Comparison of ENCODE assay signal across 8 cellular contexts in genomic region chr9:35162605-35163315, GRCh38. TPM values are rescaled to one million over a fixed set of nuclear protein-coding genes. Genes with fewer than 3 reads are reported as not detected.
A peak's percentile ranks its signal among the peaks of the same experiment; 100 is the strongest.
DNase-seq lines count a peak whose midpoint lies in the region; ATAC-seq and TF ChIP-seq lines count a peak whose summit lies in the region.

No MANE protein-coding gene starts in this region.

- H3K36me3 ChIP-seq in CD8-positive, alpha-beta memory T cell (ENCODE audit: insufficient read depth, low read length) = no peaks in the 10 kb centered on the region
- no peaks in the 10 kb centered on the region for H3K36me3 ChIP-seq in mucosa of stomach (ENCODE audit: control insufficient read depth, insufficient read depth, low read length)

- H3K4me3 Mint-ChIP-seq in CD8-positive, alpha-beta memory T cell = peak overlapping the region; percentile 91 to 95 (median 92)

- peak overlapping the region; percentile 54 for H3K4me3 ChIP-seq in CD8-positive, alpha-beta memory T cell (ENCODE audit: low read length)
- H3K4me3 ChIP-seq in NB4 (ENCODE audit: low read depth, low read length) = peak overlapping the region; percentile 46
- peak overlapping the region; percentile 33 for H3K4me3 ChIP-seq in mucosa of stomach (ENCODE audit: low read length)

- TF ChIP-seq POLR2A in NB4 (IDR thresholded peaks at IDR 0.05; ENCODE audit: extremely low read depth, insufficient read length) = no peak

- H3K4me1 Mint-ChIP-seq in CD8-positive, alpha-beta memory T cell = peaks cover 11 to 24% (median 12%) of the 10 kb centered on the region in 3 donors

- POLR2A ChIA-PET in CD8-positive, alpha-beta memory T cell (lab: Charles Lee) = interaction anchor here (0.6 kb wide), 1 partner anchor 93 kb away, joined by 6 read pairs; no protein-coding TSS in a partner anchor

- DNase-seq in CD8-positive, alpha-beta memory T cell = peak in 2 of 5 donors; percentile 7 to 15
- DNase-seq in NB4 (ENCODE audit: low read depth) (no peak), SKM-1 (lab: John Stamatoyannopoulos, UW; ENCODE audit: unreplicated experiment) (no peak), NCI-H1694 (lab: John Stamatoyannopoulos, UW) (no peak), EL (no peak)

- peak overlapping the region; percentile 62 for H3K9ac ChIP-seq in mucosa of stomach (ENCODE audit: low read length)

- H3K27ac Mint-ChIP-seq in CD8-positive, alpha-beta memory T cell = peak overlapping the region in 6 of 8 donors; percentile 20 to 88 (median 60)

- no peak for ATAC-seq in HG02798 (IDR thresholded peaks at IDR 0.05; ENCODE audit: poor library complexity, unreplicated experiment)

- H3K27me3 Mint-ChIP-seq in CD8-positive, alpha-beta memory T cell = peaks cover 2 to 10% of the 10 kb centered on the region in 2 donors

- H3K9me3 Mint-ChIP-seq in CD8-positive, alpha-beta memory T cell = no peaks in the 10 kb centered on the region

- H3K36me3 Mint-ChIP-seq in CD8-positive, alpha-beta memory T cell = peaks cover 0 to 5% (median 0%) of the 10 kb centered on the region in 3 donors

- CTCF ChIA-PET in CD8-positive, alpha-beta memory T cell (lab: Charles Lee) = interaction anchor here (1.4 kb wide), 1 partner anchor 46 kb away, joined by 4 read pairs; no protein-coding TSS in a partner anchor

- no peaks in the 10 kb centered on the region for H3K4me1 ChIP-seq in CD8-positive, alpha-beta memory T cell (ENCODE audit: insufficient read depth, low read length)
- H3K4me1 ChIP-seq in mucosa of stomach (ENCODE audit: control insufficient read depth, insufficient read depth, low read length) = no peaks in the 10 kb centered on the region

- no peak overlapping the region for H3K27ac ChIP-seq in CD8-positive, alpha-beta memory T cell (ENCODE audit: low read depth, low read length)
- H3K27ac ChIP-seq in cingulate gyrus (ENCODE audit: low read depth, low read length) = peak overlapping the region; percentile 87

- TF ChIP-seq CTCF in NB4 (IDR thresholded peaks at IDR 0.05; ENCODE audit: low read depth, low read length) = no peak

- H3K9me3 ChIP-seq in CD8-positive, alpha-beta memory T cell (ENCODE audit: low read length) = no peaks in the 10 kb centered on the region
- no peaks in the 10 kb centered on the region for H3K9me3 ChIP-seq in mucosa of stomach (ENCODE audit: control insufficient read depth, low read length)

- H3K27me3 ChIP-seq in CD8-positive, alpha-beta memory T cell (ENCODE audit: insufficient read depth, low read length, poor library complexity, severe bottlenecking) = no peaks in the 10 kb centered on the region
- no peaks in the 10 kb centered on the region for H3K27me3 ChIP-seq in mucosa of stomach (ENCODE audit: control insufficient read depth, insufficient read depth, low read length)

RNA-seq across cellular contexts. Expression of gene UNC13B, which starts 1.0 kb away (rescaled TPM):
- 1 to 10 TPM; 3.2 to 3.5 TPM for total RNA-seq in CD8-positive, alpha-beta memory T cell
- 0.54 TPM for polyA plus RNA-seq in CD8-positive, alpha-beta memory T cell

RNA-seq across cellular contexts. Expression of gene ATOSB, which starts 47.1 kb away (rescaled TPM):
- total RNA-seq in CD8-positive, alpha-beta memory T cell = 1 to 10 TPM; 4.4 to 6.3 TPM
- polyA plus RNA-seq in CD8-positive, alpha-beta memory T cell = 6.4 TPM

RNA-seq across cellular contexts. Expression of gene STOML2, which starts 59.8 kb away (rescaled TPM):
- total RNA-seq in CD8-positive, alpha-beta memory T cell = 100 to 1,000 TPM; 258 to 271 TPM
- polyA plus RNA-seq in CD8-positive, alpha-beta memory T cell = 88.9 TPM
